Comparison of ENCODE assay signal across 9 cellular contexts in the genomic region with DNA sequence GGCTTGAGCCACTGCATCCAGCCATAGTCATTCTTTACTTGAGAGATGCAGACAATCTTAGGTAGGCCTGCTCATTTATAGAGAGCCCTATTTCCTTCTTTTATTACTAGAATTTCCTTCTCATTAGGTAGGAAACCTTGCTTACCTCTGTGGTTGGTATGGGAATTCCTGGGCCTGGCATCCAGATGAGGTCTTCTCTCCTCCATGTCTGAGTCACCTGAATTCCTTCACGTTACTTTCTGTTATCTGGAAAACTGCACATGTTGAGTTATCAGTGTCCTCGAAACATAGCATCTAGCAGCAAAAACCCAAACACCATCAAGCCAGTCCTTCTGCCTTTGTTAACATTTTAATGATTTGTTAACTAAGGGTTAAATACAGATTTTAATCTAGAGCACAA. TPM values are rescaled to one million over a fixed set of nuclear protein-coding genes. Genes with fewer than 3 reads are reported as not detected.
DNase-seq lines count a peak whose midpoint lies in the region; ATAC-seq and TF ChIP-seq lines count a peak whose summit lies in the region.
"Had no signal": no experiment of that assay in that cellular context is flagged by ENCODE, and none has a peak within 500 bp of the region (broad histone marks: within the 10 kb centered on the region; RNA-seq: fewer than 3 reads in every experiment).

No MANE protein-coding gene starts in this region.

- H3K27ac ChIP-seq in SK-N-SH (ENCODE audit: low read depth in 2 of 2, low read length in 1 of 2) (peak overlapping the region; percentile 95; a peak in 3 of 4 replicates), SK-N-MC (0 out of 2 replicates have a peak overlapping the region, but pooled peaks have one; percentile 16), esophagus squamous epithelium (peak overlapping the region in 3 of 4 donors; percentile 75 to 99 (median 95)), spleen (peak overlapping the region in 7 of 8 donors; percentile 97 to 99 (median 99)), brain microvascular endothelial cell (no peak overlapping the region)

- H3K4me3 ChIP-seq in SK-N-SH (ENCODE audit: low read depth in 2 of 2, low read length in 1 of 2) (no peak overlapping the region; a peak in 2 of 4 replicates), SK-N-MC (no peak overlapping the region), esophagus squamous epithelium (peak overlapping the region in 1 of 4 donors; percentile 94), spleen (peak overlapping the region in 2 of 8 donors; percentile 83 to 88), brain microvascular endothelial cell (ENCODE audit: low read depth, low read length) (no peak overlapping the region)

- H3K36me3 ChIP-seq in SK-N-SH (replicated peaks in 1 of 2; ENCODE audit: control insufficient read depth in 1 of 2, insufficient read depth in 2 of 2, low read length in 1 of 2) = peaks cover 42 to 68% of the 10 kb centered on the region in 2 experiments
- peaks cover 70% of the 10 kb centered on the region for H3K36me3 ChIP-seq in SK-N-MC (ENCODE audit: insufficient read depth, low read length)
- H3K36me3 ChIP-seq in esophagus squamous epithelium = peaks cover 5 to 62% (median 9%) of the 10 kb centered on the region in 3 donors
- peaks cover 7 to 68% (median 52%) of the 10 kb centered on the region in 6 donors for H3K36me3 ChIP-seq in spleen
- H3K36me3 ChIP-seq in brain microvascular endothelial cell (replicated peaks) = peaks cover 50% of the 10 kb centered on the region

- in situ Hi-C loops in brain microvascular endothelial cell (cut with HindIII; ENCODE audit: low pct_ligation_motif_present, low sequenced_read_pairs) = no loop called here

- POLR2A ChIA-PET in SK-N-SH (lab: Yijun Ruan, JAX) = no interaction called here

- no peak for ATAC-seq in SK-N-SH treated with all-trans-retinoic acid at 6 μM for 48 hours

- H3K9ac ChIP-seq in SK-N-SH (peak overlapping the region; percentile 96; the same call in 1 of the 2 replicates), SK-N-MC (ENCODE audit: insufficient read length) (no peak overlapping the region)

- no peak for DNase-seq in SK-N-SH
- no peak for DNase-seq in SK-N-MC (ENCODE audit: low read depth, low spot score)
- DNase-seq in esophagus squamous epithelium (lab: John Stamatoyannopoulos, UW) = no peak
- DNase-seq in spleen = no peak
- no peak for DNase-seq in activated effector memory CD4-positive, alpha-beta T cell treated with Interleukin-2 at 50 U/mL for 16 hours
- no peak for DNase-seq in posterior cingulate gyrus
- no peak for DNase-seq in brain microvascular endothelial cell
- DNase-seq: stimulated activated CD4-positive, alpha-beta T cell treated with anti-CD3 and anti-CD28 coated beads, Interleukin-4, amount 100 ng/mL, for 1 hour had no signal

- CTCF ChIA-PET in SK-N-SH (lab: Yijun Ruan, JAX) = interaction anchor here (1.2 kb wide), 1 partner anchor 30 kb away, joined by 4 read pairs; no protein-coding TSS in a partner anchor

- H4K20me1 ChIP-seq in SK-N-SH (ENCODE audit: insufficient read depth) = peaks cover 28% of the 10 kb centered on the region

- H3K27me3 ChIP-seq in SK-N-SH (ENCODE audit: insufficient read depth) (no peaks in the 10 kb centered on the region), esophagus squamous epithelium (no peaks in the 10 kb centered on the region), spleen (replicated peaks in 1 of 7) (no peaks in the 10 kb centered on the region), brain microvascular endothelial cell (replicated peaks) (no peaks in the 10 kb centered on the region)

- TF ChIP-seq CTCF in SK-N-SH (IDR thresholded peaks at IDR 0.05) (no peak), esophagus squamous epithelium (IDR thresholded peaks at IDR 0.05) (no peak), spleen (IDR thresholded peaks at IDR 0.05 in 8 of 11, conservative IDR thresholded peaks at IDR 0.05 in 3 of 11) (no peak), brain microvascular endothelial cell (IDR thresholded peaks at IDR 0.05; ENCODE audit: low read depth, low read length, missing control alignments) (no peak)

- H3F3A ChIP-seq in SK-N-SH (replicated peaks; ENCODE audit: insufficient read depth) = peaks cover 34% of the 10 kb centered on the region

- no peak for TF ChIP-seq RAD21 in SK-N-SH (IDR thresholded peaks at IDR 0.05; ENCODE audit: low read length)

- TF ChIP-seq EP300 in SK-N-SH (IDR thresholded peaks at IDR 0.05; ENCODE audit: borderline replicate concordance in 1 of 2, low read depth in 1 of 2, low read length in 1 of 2) = no peak

- intact Hi-C loops in esophagus squamous epithelium (cut with DNase I) = no loop called here
- intact Hi-C loops in spleen (cut with DNase I; ENCODE audit: low total_unique reads) = no loop called here
- intact Hi-C loops in posterior cingulate gyrus (cut with DNase I) = no loop called here

- WGBS in SK-N-SH (ENCODE audit: low lambda C conversion rate) = 42% methylated on average over 2 of the region's 2 CpGs
- WGBS in esophagus squamous epithelium, 2 donors = 32 to 41% methylated on average over 2 of the region's 2 CpGs
- WGBS in spleen, 5 donors = 45 to 79% (median 66%) methylated on average over 2 of the region's 2 CpGs

- peak overlapping the region; percentile 89 for H3K4me2 ChIP-seq in SK-N-SH

- no peaks in the 10 kb centered on the region for H3K9me2 ChIP-seq in SK-N-SH

- H3K9me3 ChIP-seq in SK-N-SH (peaks cover 9% of the 10 kb centered on the region; the same call in 1 of the 2 replicates), SK-N-MC (ENCODE audit: low read depth, low read length) (no peaks in the 10 kb centered on the region), esophagus squamous epithelium (peaks cover 0 to 9% (median 4%) of the 10 kb centered on the region in 3 donors), spleen (peaks cover 3 to 11% (median 8%) of the 10 kb centered on the region in 8 donors)

- H2AFZ ChIP-seq in SK-N-SH (ENCODE audit: low read depth) = no peak overlapping the region

- TF ChIP-seq POLR2A in esophagus squamous epithelium (IDR thresholded peaks at IDR 0.05) (no peak), spleen (IDR thresholded peaks at IDR 0.05) (no peak)

- peaks cover 94% of the 10 kb centered on the region for H3K79me2 ChIP-seq in SK-N-SH (ENCODE audit: insufficient read depth)

- H3K4me1 ChIP-seq in SK-N-SH (ENCODE audit: control insufficient read depth in 1 of 2, insufficient read depth in 2 of 2, low read depth in 1 of 2, low read length in 1 of 2) = peaks cover 13% of the 10 kb centered on the region in 2 experiments; a peak in 3 of 4 replicates
- peaks cover 11 to 72% (median 28%) of the 10 kb centered on the region in 3 donors for H3K4me1 ChIP-seq in esophagus squamous epithelium
- H3K4me1 ChIP-seq in spleen = peaks cover 31 to 85% (median 73%) of the 10 kb centered on the region in 6 donors

TF ChIP-seq in SK-N-SH, 30 proteins besides CTCF, POLR2A, EP300 and RAD21:
- TF ChIP-seq SMC3 (IDR thresholded peaks at IDR 0.05; ENCODE audit: low read depth, low read length) (no peak), TCF12 (IDR thresholded peaks at IDR 0.05) (peak; percentile 62; the same call in 1 of the 2 replicates), FOSL2 (IDR thresholded peaks at IDR 0.05; ENCODE audit: borderline replicate concordance, low read depth) (peak; percentile 16; the same call in 1 of the 2 replicates)

TF ChIP-seq in SK-N-SH treated with all-trans-retinoic acid at 6 μM for 48 hours, 23 proteins besides CTCF, POLR2A, EP300 and RAD21 (continues in another document):
- TF ChIP-seq, protein P1, sequence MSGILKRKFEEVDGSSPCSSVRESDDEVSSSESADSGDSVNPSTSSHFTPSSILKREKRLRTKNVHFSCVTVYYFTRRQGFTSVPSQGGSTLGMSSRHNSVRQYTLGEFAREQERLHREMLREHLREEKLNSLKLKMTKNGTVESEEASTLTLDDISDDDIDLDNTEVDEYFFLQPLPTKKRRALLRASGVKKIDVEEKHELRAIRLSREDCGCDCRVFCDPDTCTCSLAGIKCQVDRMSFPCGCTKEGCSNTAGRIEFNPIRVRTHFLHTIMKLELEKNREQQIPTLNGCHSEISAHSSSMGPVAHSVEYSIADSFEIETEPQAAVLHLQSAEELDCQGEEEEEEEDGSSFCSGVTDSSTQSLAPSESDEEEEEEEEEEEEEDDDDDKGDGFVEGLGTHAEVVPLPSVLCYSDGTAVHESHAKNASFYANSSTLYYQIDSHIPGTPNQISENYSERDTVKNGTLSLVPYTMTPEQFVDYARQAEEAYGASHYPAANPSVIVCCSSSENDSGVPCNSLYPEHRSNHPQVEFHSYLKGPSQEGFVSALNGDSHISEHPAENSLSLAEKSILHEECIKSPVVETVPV (CRISPR knock-in tag; IDR thresholded peaks at IDR 0.05) = no peak
- TF ChIP-seq TOX (CRISPR knock-in tag; IDR thresholded peaks at IDR 0.05; ENCODE audit: borderline replicate concordance) (no peak), OSR1 (CRISPR knock-in tag; IDR thresholded peaks at IDR 0.05) (no peak), GLIS3 (CRISPR knock-in tag; IDR thresholded peaks at IDR 0.05) (no peak), ZNF70 (CRISPR knock-in tag; IDR thresholded peaks at IDR 0.05) (no peak), ZFP3 (CRISPR knock-in tag; IDR thresholded peaks at IDR 0.05) (no peak), ARNTL (CRISPR knock-in tag; IDR thresholded peaks at IDR 0.05; ENCODE audit: borderline replicate concordance, low read depth) (no peak), ZC3H10 (CRISPR knock-in tag; IDR thresholded peaks at IDR 0.05) (no peak), ZFP30 (CRISPR knock-in tag; IDR thresholded peaks at IDR 0.05) (no peak), CSDC2 (CRISPR knock-in tag; IDR thresholded peaks at IDR 0.05) (no peak), ZNF8 (CRISPR knock-in tag; IDR thresholded peaks at IDR 0.05) (no peak)

RNA-seq across cellular contexts. Expression of a gene that starts 2.2 kb away (rescaled TPM):
- polyA plus RNA-seq in SK-N-SH (2012; rRNA removed) = 3.9 and 4.6 TPM in 2 replicates
- polyA plus RNA-seq in SK-N-SH (2012; cell fraction: cytosol; rRNA removed) = 4.5 and 4.7 TPM in 2 replicates
- polyA plus RNA-seq in SK-N-SH (2012; cell fraction: nucleus; rRNA removed) = 8.1 and 9.0 TPM in 2 replicates
- 10 to 100 TPM; 12.8 to 25.2 (median 17.9) TPM for total RNA-seq in esophagus squamous epithelium
- total RNA-seq in spleen = 10 to 100 TPM; 48.0 to 68.9 (median 54.9) TPM
- 10 to 100 TPM in 1 of 3 donors, 1 to 10 TPM in 2; 5.8 to 11.9 (median 6.6) TPM for polyA plus RNA-seq in spleen

RNA-seq across cellular contexts. Expression of a gene that starts 56.4 kb away (rescaled TPM):
- 51.9 and 52.4 TPM in 2 replicates for polyA plus RNA-seq in SK-N-SH (2012; rRNA removed)
- 41.9 and 42.7 TPM in 2 replicates for polyA plus RNA-seq in SK-N-SH (2012; cell fraction: cytosol; rRNA removed)
- polyA plus RNA-seq in SK-N-SH (2012; cell fraction: nucleus; rRNA removed) = 69.0 and 76.6 TPM in 2 replicates
- total RNA-seq in esophagus squamous epithelium = 10 to 100 TPM; 19.8 to 35.7 (median 30.8) TPM
- 10 to 100 TPM; 32.3 to 39.0 (median 36.8) TPM for total RNA-seq in spleen
- 10 to 100 TPM; 30.2 to 38.7 (median 33.3) TPM for polyA plus RNA-seq in spleen
